Comparison of ENCODE assay signal across 2 cellular contexts in the genomic region with DNA sequence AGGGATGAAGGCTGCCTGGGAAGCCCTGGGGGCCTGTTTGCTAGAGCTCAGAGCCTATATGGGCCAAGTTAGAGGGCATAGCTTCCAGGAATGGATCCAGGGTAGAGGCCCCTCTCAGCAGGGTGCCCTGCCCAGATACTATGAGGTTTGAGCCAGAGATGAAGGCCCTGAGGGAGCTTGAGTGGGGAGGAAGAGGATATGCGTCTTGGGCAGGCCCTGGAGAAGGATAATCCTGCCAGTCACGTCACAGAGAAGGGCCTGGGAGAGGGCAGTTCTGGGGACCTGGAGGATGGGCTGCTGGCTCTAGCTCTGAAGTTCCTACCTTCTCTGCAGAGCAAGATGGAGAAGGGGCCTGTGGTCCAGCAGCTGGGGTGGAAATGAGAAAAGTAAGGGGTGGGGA.
TF ChIP-seq lines count a peak whose summit lies in the region.

No MANE protein-coding gene starts in this region.

TF ChIP-seq in IMR-90, 13 proteins besides CTCF, POLR2A, EP300 and RAD21:
- TF ChIP-seq MAFK (IDR thresholded peaks at IDR 0.05; ENCODE audit: low read depth, low read length) (no peak), MXI1 (IDR thresholded peaks at IDR 0.05; ENCODE audit: borderline replicate concordance, low read depth, low read length) (no peak), CHD1 (IDR thresholded peaks at IDR 0.05; ENCODE audit: low read depth, low read length) (no peak), CEBPB (IDR thresholded peaks at IDR 0.05; ENCODE audit: low read depth, low read length) (no peak), NFE2L2 (IDR thresholded peaks at IDR 0.05; ENCODE audit: low read depth, low read length) (no peak), MAZ (IDR thresholded peaks at IDR 0.05; ENCODE audit: borderline replicate concordance, low read depth, low read length) (no peak), BHLHE40 (IDR thresholded peaks at IDR 0.05; ENCODE audit: low read depth, low read length) (no peak), SMC3 (IDR thresholded peaks at IDR 0.05; ENCODE audit: low read depth, low read length) (no peak), RFX5 (IDR thresholded peaks at IDR 0.05; ENCODE audit: low read depth, low read length) (no peak)
- TF ChIP-seq, protein P1, sequence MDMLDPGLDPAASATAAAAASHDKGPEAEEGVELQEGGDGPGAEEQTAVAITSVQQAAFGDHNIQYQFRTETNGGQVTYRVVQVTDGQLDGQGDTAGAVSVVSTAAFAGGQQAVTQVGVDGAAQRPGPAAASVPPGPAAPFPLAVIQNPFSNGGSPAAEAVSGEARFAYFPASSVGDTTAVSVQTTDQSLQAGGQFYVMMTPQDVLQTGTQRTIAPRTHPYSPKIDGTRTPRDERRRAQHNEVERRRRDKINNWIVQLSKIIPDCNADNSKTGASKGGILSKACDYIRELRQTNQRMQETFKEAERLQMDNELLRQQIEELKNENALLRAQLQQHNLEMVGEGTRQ (IDR thresholded peaks at IDR 0.05; ENCODE audit: low read depth, low read length): no peak

TF ChIP-seq in H1, 55 proteins besides CTCF, POLR2A, EP300 and RAD21:
- TF ChIP-seq KDM5A (IDR thresholded peaks at IDR 0.05; ENCODE audit: low read length): no peak
- no peak for TF ChIP-seq EZH2 (IDR thresholded peaks at IDR 0.05; ENCODE audit: low read depth, low read length, severe bottlenecking)
- TF ChIP-seq, protein P2, sequence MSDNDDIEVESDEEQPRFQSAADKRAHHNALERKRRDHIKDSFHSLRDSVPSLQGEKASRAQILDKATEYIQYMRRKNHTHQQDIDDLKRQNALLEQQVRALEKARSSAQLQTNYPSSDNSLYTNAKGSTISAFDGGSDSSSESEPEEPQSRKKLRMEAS (IDR thresholded peaks at IDR 0.05): no peak
- no peak for TF ChIP-seq CBX8 (IDR thresholded peaks at IDR 0.05; ENCODE audit: borderline replicate concordance, low read depth, low read length)
- no peak for TF ChIP-seq RXRA (IDR thresholded peaks at IDR 0.05; ENCODE audit: insufficient read depth, low read depth, low read length)
